Comparison of ENCODE assay signal across 20 cellular contexts in genomic region chr2:239747274-239747673, GRCh38.
DNase-seq lines count a peak whose midpoint lies in the region; ATAC-seq lines count a peak whose summit lies in the region.
"Had no signal": no experiment of that assay in that cellular context is flagged by ENCODE, and none has a peak within 500 bp of the region (broad histone marks: within the 10 kb centered on the region; RNA-seq: fewer than 3 reads in every experiment).

No MANE protein-coding gene starts in this region.

- ATAC-seq in GM18909 (IDR thresholded peaks at IDR 0.05; ENCODE audit: poor library complexity, unreplicated experiment) (no peak), GM21529 (IDR thresholded peaks at IDR 0.05; ENCODE audit: unreplicated experiment) (no peak)
- ATAC-seq: GM23338 had no signal

- no peaks in the 10 kb centered on the region for H4K20me1 ChIP-seq in BLaER1

- H2BK120ac ChIP-seq in mesenchymal stem cell (ENCODE audit: low read depth, low read length), result no peak overlapping the region

- H3K9me3 ChIP-seq in BLaER1 (no peaks in the 10 kb centered on the region), mesenchymal stem cell (ENCODE audit: control insufficient read depth, low read length) (no peaks in the 10 kb centered on the region)
- H3K9me3 ChIP-seq: SJSA1 had no signal

- no peak overlapping the region for H2AK5ac ChIP-seq in mesenchymal stem cell (ENCODE audit: low read length, severe bottlenecking)

- H3K27me3 ChIP-seq in BLaER1 (no peaks in the 10 kb centered on the region), mesenchymal stem cell (ENCODE audit: control insufficient read depth in 1 of 2, insufficient read depth in 1 of 2, low read length in 2 of 2) (peaks cover 0 to 36% of the 10 kb centered on the region in 2 experiments)

- no peak overlapping the region for H3K4me3 ChIP-seq in BLaER1
- H3K4me3 ChIP-seq in mesenchymal stem cell (ENCODE audit: insufficient read depth in 1 of 2, low read depth in 1 of 2, low read length in 2 of 2), result no peak overlapping the region
- H3K4me3 ChIP-seq: GM23338, SJSA1 had no signal

- H3K4me2 ChIP-seq in BLaER1, result no peak overlapping the region
- H3K4me2 ChIP-seq in mesenchymal stem cell (ENCODE audit: low read length, poor library complexity, severe bottlenecking), result no peak overlapping the region
- H3K4me2 ChIP-seq: GM23338 had no signal

- no peak overlapping the region for H3K18ac ChIP-seq in mesenchymal stem cell (ENCODE audit: low read depth in 1 of 2, low read length in 2 of 2)

- H2BK5ac ChIP-seq in mesenchymal stem cell (ENCODE audit: low read depth, low read length, poor library complexity, severe bottlenecking), result no peak overlapping the region

- WGBS in mesenchymal stem cell, result 87% methylated on average over 16 of the region's 16 CpGs

- H3K23ac ChIP-seq in mesenchymal stem cell (ENCODE audit: low read length in 2 of 2), result no peak overlapping the region

- H3K4me1 ChIP-seq in BLaER1 (peaks cover 60% of the 10 kb centered on the region), mesenchymal stem cell (ENCODE audit: control insufficient read depth, insufficient read depth, low read depth, low read length) (no peaks in the 10 kb centered on the region)

- H3K79me1 ChIP-seq in mesenchymal stem cell (replicated peaks; ENCODE audit: low read length, poor library complexity, severe bottlenecking), result no peaks in the 10 kb centered on the region

- H3K14ac ChIP-seq in mesenchymal stem cell (ENCODE audit: low read length in 2 of 2), result no peak overlapping the region

- no peak overlapping the region for H2BK12ac ChIP-seq in mesenchymal stem cell (ENCODE audit: low read length in 2 of 2)

- no peak overlapping the region for H4K8ac ChIP-seq in mesenchymal stem cell (ENCODE audit: low read length)

- H3K27ac ChIP-seq in BLaER1 (0 out of 2 replicates have a peak overlapping the region, but pooled peaks have one; percentile 9), mesenchymal stem cell (ENCODE audit: low read length, poor library complexity, severe bottlenecking) (no peak overlapping the region)
- H3K27ac ChIP-seq: SJSA1 had no signal

- H3K9ac ChIP-seq in BLaER1 (no peak overlapping the region), mesenchymal stem cell (ENCODE audit: low read length) (no peak overlapping the region)

- H2BK15ac ChIP-seq in mesenchymal stem cell (ENCODE audit: low read depth, poor library complexity, severe bottlenecking), result no peak overlapping the region

- DNase-seq in CD1c-positive myeloid dendritic cell (ENCODE audit: extremely low spot score) (peak; percentile 59), NOMO-1 (lab: John Stamatoyannopoulos, UW; ENCODE audit: unreplicated experiment in 2 of 2) (peak; percentile 44 to 60), mesenchymal stem cell (no peak), AML-193 (lab: John Stamatoyannopoulos, UW) (no peak)
- DNase-seq: CD4-positive, CD25-positive, alpha-beta regulatory T cell; DMS153; GDM1; HCEC 1CT; IMR-90; Karpas-422; NCI-H1092 treated with DMSO at 0.1 percent for 48 hours; NCI-H146; NCI-H2081; NCI-H446 treated with DMSO at 0.1 percent for 48 hours; NCI-H774 had no signal

- H3K36me3 ChIP-seq in BLaER1 (no peaks in the 10 kb centered on the region), mesenchymal stem cell (ENCODE audit: control insufficient read depth in 1 of 2, insufficient read depth in 2 of 2, low read depth in 1 of 2, low read length in 2 of 2) (no peaks in the 10 kb centered on the region)
- H3K36me3 ChIP-seq: SJSA1 had no signal

- H3K4ac ChIP-seq in mesenchymal stem cell (ENCODE audit: low read depth in 1 of 2, low read length in 2 of 2), result no peak overlapping the region

- H4K91ac ChIP-seq in mesenchymal stem cell (ENCODE audit: low read length), result peak overlapping the region; percentile 67

- H2AFZ ChIP-seq in mesenchymal stem cell (ENCODE audit: low read depth, low read length), result no peak overlapping the region
- H2AFZ ChIP-seq: GM23338 had no signal

Comparison
In these comparisons a context has a peak if more than half of its experiments do, and no peak if none do; other contexts are left out.
1. DNase-seq: peak in CD1c-positive myeloid dendritic cell (single experiment) and NOMO-1 (2 of 2); none in mesenchymal stem cell (single experiment) and AML-193 (0 of 2).